Comparison of ENCODE assay signal across 8 cellular contexts in the genomic region with DNA sequence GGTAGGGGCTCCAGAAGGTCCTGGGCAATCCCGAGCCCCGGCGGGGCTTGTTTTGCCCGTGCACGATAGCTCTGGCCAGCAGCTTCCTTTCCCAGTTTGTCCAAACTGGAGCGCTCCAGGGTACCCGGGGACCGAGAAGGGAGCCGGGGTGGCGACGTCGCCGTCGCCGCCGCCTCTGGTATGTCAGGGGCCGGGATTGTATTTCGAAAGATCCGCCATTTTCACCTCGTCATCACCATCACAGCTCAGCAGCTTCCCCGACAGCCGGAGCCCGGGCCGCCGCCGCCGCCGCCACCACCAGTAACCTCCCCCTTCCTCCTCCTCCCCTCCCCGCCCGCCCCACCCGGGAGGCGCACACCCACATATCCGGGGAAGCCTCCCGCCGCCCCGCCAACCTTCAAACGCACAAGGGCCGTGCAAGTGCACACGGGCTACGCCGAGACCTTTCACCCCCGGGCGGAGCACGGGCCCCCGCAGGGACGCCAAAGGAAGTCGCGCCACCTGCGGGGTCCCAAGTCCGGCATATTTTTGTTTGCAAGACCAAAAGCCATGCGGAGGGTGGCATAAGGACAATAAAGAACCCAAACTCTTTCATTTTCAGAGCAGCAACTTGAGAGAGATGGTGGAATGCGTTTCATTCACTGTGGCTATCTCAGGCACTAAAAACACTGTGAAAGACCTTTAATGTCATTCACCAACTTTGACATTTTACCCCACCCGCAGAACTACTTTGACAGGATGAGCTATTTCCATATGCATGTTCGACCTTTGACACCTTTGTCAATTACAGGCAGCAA. TPM values are rescaled to one million over a fixed set of nuclear protein-coding genes. Genes with fewer than 3 reads are reported as not detected.
DNase-seq lines count a peak whose midpoint lies in the region; ATAC-seq and TF ChIP-seq lines count a peak whose summit lies in the region.

TSS of gene LIN54 (minus strand) at position 302 of the 797 bp plus-strand sequence. CDS start 25,979 bp downstream, outside the sequence.

- ATAC-seq in GM19467 (IDR thresholded peaks at IDR 0.05; ENCODE audit: unreplicated experiment) = peak; percentile 42
- ATAC-seq in stimulated activated naive CD8-positive, alpha-beta T cell treated with anti-CD3 and anti-CD28 coated beads, Interleukin-15, Interleukin-2, amounts not matched to agents 100 U/mL and 50 U/mL, for 24 hours = peak; percentile 56

- no peaks in the 10 kb centered on the region for H3K36me3 ChIP-seq in Caco-2 (ENCODE audit: control insufficient read depth, insufficient read depth, low read length)

- intact Hi-C loops in Caco-2 (cut with micrococcal nuclease; ENCODE audit: unreplicated experiment) = no loop called here

- H3K9me3 Mint-ChIP-seq in Caco-2 (ENCODE audit: unreplicated experiment) = no peaks in the 10 kb centered on the region
- H3K9me3 Mint-ChIP-seq in nephron = no peaks in the 10 kb centered on the region

- POLR2A ChIA-PET in Caco-2 (lab: Charles Lee) = interaction anchor here (0.6 to 3.0 kb wide), 4 partner anchors 24 to 1628 kb away, joined by 3 to 21 read pairs (median 18); partner anchors contain the start of genes COPS4, COQ2 and THAP9

- H3K36me3 Mint-ChIP-seq in Caco-2 (ENCODE audit: insufficient read depth, unreplicated experiment) = peaks cover 34% of the 10 kb centered on the region
- H3K36me3 Mint-ChIP-seq in nephron (ENCODE audit: low read depth) = no peaks in the 10 kb centered on the region

- H3K4me1 ChIP-seq in Caco-2 = peaks cover 15% of the 10 kb centered on the region; the same call in 1 of the 2 replicates

- H3K9me3 ChIP-seq in Caco-2 = no peaks in the 10 kb centered on the region

- BruUV-seq in Caco-2 (replicated peaks; lab: Mats Ljungman, UMichigan) = no TSS peak

- CTCF ChIA-PET in Caco-2 (lab: Charles Lee) = interaction anchor here (0.7 to 1.6 kb wide), 3 partner anchors 24 to 274 kb away, joined by 4 to 7 read pairs (median 5); partner anchors contain the start of genes COPS4 and COQ2

- H3K27ac Mint-ChIP-seq in Caco-2 (ENCODE audit: unreplicated experiment) (peak within 1 kb of the TSS; percentile 99), nephron (peak within 1 kb of the TSS; percentile 68 to 84 (median 83))

- DNase-seq in Caco-2 = peak; percentile 86 to 89
- peak in 74 of 76 experiments; percentile 3 to 85 (median 69) for DNase-seq in HUDEP-2 (lab: John Stamatoyannopoulos, UW; ENCODE audit: unreplicated experiment in 76 of 76)
- peak; percentile 37 for DNase-seq in SHP77 treated with DMSO at 0.1 percent for 48 hours (lab: John Stamatoyannopoulos, UW)
- peak; percentile 81 for DNase-seq in activated T-helper 9 cell treated with anti-CD3 and anti-CD28 coated beads, Interleukin-2, amount 50 U/mL, for 16 hours (ENCODE audit: low read depth)
- peak; percentile 67 for DNase-seq in fibroblast of peridontal ligament (ENCODE audit: extremely low read depth)
- peak; percentile 83 for DNase-seq in stimulated activated naive CD8-positive, alpha-beta T cell treated with anti-CD3 and anti-CD28 coated beads, Interleukin-15, Interleukin-2, amounts not matched to agents 100 U/mL and 50 U/mL, for 24 hours

- H3K27me3 Mint-ChIP-seq in Caco-2 (ENCODE audit: insufficient read depth, unreplicated experiment) = no peaks in the 10 kb centered on the region
- H3K27me3 Mint-ChIP-seq in nephron (ENCODE audit: low read depth) = no peaks in the 10 kb centered on the region

- peaks cover 28% of the 10 kb centered on the region for H3K4me1 Mint-ChIP-seq in Caco-2 (ENCODE audit: low read depth, unreplicated experiment)
- peaks cover 37% of the 10 kb centered on the region for H3K4me1 Mint-ChIP-seq in nephron

- peak within 1 kb of the TSS; percentile 95 for H3K4me3 Mint-ChIP-seq in Caco-2 (ENCODE audit: unreplicated experiment)
- peak within 1 kb of the TSS; percentile 90 to 96 (median 91) for H3K4me3 Mint-ChIP-seq in nephron

- H3K27me3 ChIP-seq in Caco-2 (replicated peaks; ENCODE audit: control insufficient read depth, insufficient read depth, low read length) = no peaks in the 10 kb centered on the region

- peak within 1 kb of the TSS; percentile 51 for H3K4me3 ChIP-seq in Caco-2 (ENCODE audit: low read depth, low read length)

- no peak for TF ChIP-seq CTCF in Caco-2 (IDR thresholded peaks at IDR 0.05; ENCODE audit: insufficient read depth in 1 of 2, low read depth in 1 of 2, low read length in 1 of 2, severe bottlenecking in 1 of 2, unreplicated experiment in 1 of 2)
- TF ChIP-seq CTCF in nephron (IDR thresholded peaks at IDR 0.05; ENCODE audit: unreplicated experiment in 3 of 3) = no peak

RNA-seq across cellular contexts. Expression of gene LIN54, which starts in this region (rescaled TPM):
- 27.6 and 29.6 TPM in 2 replicates for total RNA-seq in Caco-2 (2022)

Comparison
In these comparisons a context has a peak if more than half of its experiments do, and no peak if none do; other contexts are left out.
1. Peak in every context shown above with its lines: DNase-seq, ATAC-seq and H3K4me3 ChIP-seq.
2. DNase-seq: peak in every context shown above with its lines; median percentile 88 in Caco-2; 83 in stimulated activated naive CD8-positive, alpha-beta T cell treated with anti-CD3 and anti-CD28 coated beads, Interleukin-15, Interleukin-2, amounts not matched to agents 100 U/mL and 50 U/mL, for 24 hours; 81 in activated T-helper 9 cell treated with anti-CD3 and anti-CD28 coated beads, Interleukin-2, amount 50 U/mL, for 16 hours; 69 in HUDEP-2; 67 in fibroblast of peridontal ligament; 37 in SHP77 treated with DMSO at 0.1 percent for 48 hours.